ENCODE assay signal across 22 cellular contexts in genomic region chr13:99875391-99875790, GRCh38.
"Had no signal": no experiment of that assay in that cellular context is flagged by ENCODE, and none has a peak within 500 bp of the region (broad histone marks: within the 10 kb centered on the region; RNA-seq: fewer than 3 reads in every experiment).

No MANE protein-coding gene starts in this region.

- H3K36me3 ChIP-seq: breast epithelium, WERI-Rb-1 had no signal

- H3K4me1 ChIP-seq: breast epithelium had no signal

- H3K27me3 ChIP-seq: breast epithelium had no signal

- H3K27ac Mint-ChIP-seq: activated CD4-positive, alpha-beta memory T cell treated with anti-CD3 and anti-CD28 coated beads, Interleukin-2, amount 10 ng/mL, durations not matched to agents 7 days and 5 days; activated CD4-positive, alpha-beta T cell treated with anti-CD3 and anti-CD28 coated beads for 36 hours; activated naive CD4-positive, alpha-beta T cell treated with anti-CD3 and anti-CD28 coated beads, Interleukin-2, amount 10 ng/mL, durations not matched to agents 7 days and 5 days; activated naive CD8-positive, alpha-beta T cell treated with anti-CD3 and anti-CD28 coated beads for 36 hours; activated T-helper 2 cell treated with anti-CD3 and anti-CD28 coated beads, Interferon-gamma antibody, Interleukin-2, Interleukin-4, amounts not matched to agents 10 μg/mL and 5 μg/mL and 100 μg/mL, durations not matched to agents 14 hours and 24 hours and 36 hours had no signal

- DNase-seq: activated CD4-positive, alpha-beta memory T cell treated with anti-CD3 and anti-CD28 coated beads, Interleukin-2, amount 10 ng/mL, durations not matched to agents 7 days and 5 days; activated CD4-positive, alpha-beta T cell treated with anti-CD3 and anti-CD28 coated beads for 36 hours; activated CD4-positive, alpha-beta T cell treated with anti-CD3 and anti-CD28 coated beads, Interleukin-2, amount 50 U/mL, for 1 hour; activated gamma-delta T cell treated with Interleukin-2 at 50 U/mL for 16 hours; activated naive CD4-positive, alpha-beta T cell treated with anti-CD3 and anti-CD28 coated beads, Interleukin-2, amount 10 ng/mL, durations not matched to agents 7 days and 5 days; activated naive CD8-positive, alpha-beta T cell treated with anti-CD3 and anti-CD28 coated beads for 36 hours; activated T-cell treated with anti-CD3 and anti-CD28 coated beads for 4 hours; activated T-cell treated with anti-CD3 and anti-CD28 coated beads, Interleukin-2, amount 50 U/mL, for 48 hours; KG1; NCI-H1105; NCI-H1930; NCI-H345; NCI-H510A; NCI-H526 treated with DMSO at 0.1 percent for 48 hours; NK-92 treated with Interleukin-12 subunit alpha and Interleukin-12 subunit beta, amount 100 ng/mL, for 24 hours; OCI-M1; RPMI8226; T-helper 1 cell; WERI-Rb-1 had no signal

- H3K4me3 Mint-ChIP-seq: activated CD4-positive, alpha-beta memory T cell treated with anti-CD3 and anti-CD28 coated beads, Interleukin-2, amount 10 ng/mL, durations not matched to agents 7 days and 5 days; activated CD4-positive, alpha-beta T cell treated with anti-CD3 and anti-CD28 coated beads for 36 hours; activated naive CD4-positive, alpha-beta T cell treated with anti-CD3 and anti-CD28 coated beads, Interleukin-2, amount 10 ng/mL, durations not matched to agents 7 days and 5 days; activated naive CD8-positive, alpha-beta T cell treated with anti-CD3 and anti-CD28 coated beads for 36 hours had no signal

- H3K4me3 ChIP-seq: breast epithelium had no signal

- H3K36me3 Mint-ChIP-seq: activated naive CD4-positive, alpha-beta T cell treated with anti-CD3 and anti-CD28 coated beads, Interleukin-2, amount 10 ng/mL, durations not matched to agents 7 days and 5 days had no signal

- H3K9me3 ChIP-seq: breast epithelium had no signal

- H3K27ac ChIP-seq: breast epithelium, SK-N-MC, WERI-Rb-1 had no signal

- H3K9me3 Mint-ChIP-seq: activated CD4-positive, alpha-beta memory T cell treated with anti-CD3 and anti-CD28 coated beads, Interleukin-2, amount 10 ng/mL, durations not matched to agents 7 days and 5 days; activated naive CD4-positive, alpha-beta T cell treated with anti-CD3 and anti-CD28 coated beads, Interleukin-2, amount 10 ng/mL, durations not matched to agents 7 days and 5 days; activated naive CD8-positive, alpha-beta T cell treated with anti-CD3 and anti-CD28 coated beads for 36 hours; activated T-helper 2 cell treated with anti-CD3 and anti-CD28 coated beads, Interferon-gamma antibody, Interleukin-2, Interleukin-4, amounts not matched to agents 10 μg/mL and 5 μg/mL and 100 μg/mL, durations not matched to agents 14 hours and 24 hours and 36 hours had no signal

- H3K4me1 Mint-ChIP-seq: activated CD4-positive, alpha-beta memory T cell treated with anti-CD3 and anti-CD28 coated beads, Interleukin-2, amount 10 ng/mL, durations not matched to agents 7 days and 5 days; activated CD4-positive, alpha-beta T cell treated with anti-CD3 and anti-CD28 coated beads for 36 hours; activated naive CD4-positive, alpha-beta T cell treated with anti-CD3 and anti-CD28 coated beads, Interleukin-2, amount 10 ng/mL, durations not matched to agents 7 days and 5 days; activated naive CD8-positive, alpha-beta T cell treated with anti-CD3 and anti-CD28 coated beads for 36 hours had no signal

- H3K27me3 Mint-ChIP-seq: activated CD4-positive, alpha-beta T cell treated with anti-CD3 and anti-CD28 coated beads for 36 hours; activated naive CD8-positive, alpha-beta T cell treated with anti-CD3 and anti-CD28 coated beads for 36 hours had no signal
